8 cellular contexts compared by ENCODE assay signal in the genomic region with DNA sequence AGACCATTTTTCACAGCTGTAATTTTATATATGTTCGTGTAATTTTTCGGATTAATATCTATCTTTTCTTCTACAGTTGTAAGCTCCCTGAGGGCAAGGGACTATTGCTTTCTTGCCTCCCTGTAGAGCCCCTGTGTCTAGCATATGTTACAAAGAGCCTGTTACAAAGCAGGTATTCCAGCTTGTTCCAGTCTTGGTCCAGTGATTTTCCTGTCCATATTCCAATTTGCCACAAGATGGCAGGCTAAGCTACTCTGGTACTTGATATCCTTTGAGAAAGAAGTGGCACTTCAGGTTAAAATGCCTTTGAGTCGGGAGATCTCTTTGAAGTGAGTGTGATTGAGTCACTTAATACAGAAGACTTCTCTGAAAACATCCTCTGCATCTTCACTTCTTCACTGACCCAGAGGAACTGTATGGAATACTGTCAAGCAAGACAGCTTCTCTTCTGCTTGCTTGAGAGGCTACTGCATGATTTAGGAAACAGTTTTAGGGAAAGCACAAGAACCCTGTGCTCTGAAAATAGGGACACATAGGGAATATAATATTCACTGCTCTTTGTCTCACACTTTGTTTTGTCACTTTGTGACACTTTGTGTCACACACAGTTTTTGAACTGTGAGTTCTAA. TPM values are rescaled to one million over a fixed set of nuclear protein-coding genes. Genes with fewer than 3 reads are reported as not detected.
DNase-seq lines count a peak whose midpoint lies in the region; ATAC-seq, FAIRE-seq and TF ChIP-seq lines count a peak whose summit lies in the region.

No MANE protein-coding gene starts in this region.

- H3K4me1 ChIP-seq in upper lobe of left lung = peaks cover 4 to 16% (median 13%) of the 10 kb centered on the region in 4 donors

- no peak overlapping the region for H3K27ac Mint-ChIP-seq in activated CD8-positive, alpha-beta T cell treated with anti-CD3 and anti-CD28 coated beads for 36 hours
- no peak overlapping the region for H3K27ac Mint-ChIP-seq in activated CD8-positive, alpha-beta T cell treated with anti-CD3 and anti-CD28 coated beads, Interleukin-2, amount 10 ng/mL, durations not matched to agents 7 days and 5 days

- H3K9me3 Mint-ChIP-seq in activated CD8-positive, alpha-beta T cell treated with anti-CD3 and anti-CD28 coated beads for 36 hours = no peaks in the 10 kb centered on the region
- H3K9me3 Mint-ChIP-seq in activated CD8-positive, alpha-beta T cell treated with anti-CD3 and anti-CD28 coated beads, Interleukin-2, amount 10 ng/mL, durations not matched to agents 7 days and 5 days (ENCODE audit: insufficient read depth) = no peaks in the 10 kb centered on the region

- CTCF ChIA-PET in activated CD8-positive, alpha-beta T cell treated with anti-CD3 and anti-CD28 coated beads for 36 hours (lab: Charles Lee) = interaction anchor here (0.7 to 4.1 kb wide), 21 partner anchors 8 to 710 kb away, joined by 3 to 28 read pairs (median 3); no protein-coding TSS in a partner anchor
- CTCF ChIA-PET in activated CD8-positive, alpha-beta T cell treated with anti-CD3 and anti-CD28 coated beads, Interleukin-2, amount 10 ng/mL, durations not matched to agents 7 days and 5 days (lab: Charles Lee) = interaction anchor here (0.7 to 4.8 kb wide), 14 partner anchors 10 to 720 kb away, joined by 3 to 56 read pairs (median 4); no protein-coding TSS in a partner anchor

- intact Hi-C loops in activated CD8-positive, alpha-beta T cell treated with anti-CD3 and anti-CD28 coated beads for 36 hours (cut with micrococcal nuclease) = no loop called here

- no peak overlapping the region for H3K4me3 Mint-ChIP-seq in activated CD8-positive, alpha-beta T cell treated with anti-CD3 and anti-CD28 coated beads for 36 hours
- H3K4me3 Mint-ChIP-seq in activated CD8-positive, alpha-beta T cell treated with anti-CD3 and anti-CD28 coated beads, Interleukin-2, amount 10 ng/mL, durations not matched to agents 7 days and 5 days = no peak overlapping the region

- POLR2A ChIA-PET in activated CD8-positive, alpha-beta T cell treated with anti-CD3 and anti-CD28 coated beads for 36 hours (lab: Charles Lee) = no interaction called here
- POLR2A ChIA-PET in activated CD8-positive, alpha-beta T cell treated with anti-CD3 and anti-CD28 coated beads, Interleukin-2, amount 10 ng/mL, durations not matched to agents 7 days and 5 days (lab: Charles Lee) = no interaction called here

- no peak for DNase-seq in activated CD8-positive, alpha-beta T cell treated with anti-CD3 and anti-CD28 coated beads for 36 hours
- DNase-seq in activated CD8-positive, alpha-beta T cell treated with anti-CD3 and anti-CD28 coated beads, Interleukin-2, amount 10 ng/mL, durations not matched to agents 7 days and 5 days = no peak
- DNase-seq in NCI-H2081 (lab: John Stamatoyannopoulos, UW) = peak; percentile 58 to 72
- peak; percentile 47 for DNase-seq in iPS-NIHi11 (ENCODE audit: low spot score)
- peak in 1 of 2 donors; percentile 45 for DNase-seq in upper lobe of left lung
- no peak for DNase-seq in GM19239 (ENCODE audit: insufficient read length, low spot score)

- no peaks in the 10 kb centered on the region for H3K27me3 ChIP-seq in upper lobe of left lung

- H3K36me3 ChIP-seq in upper lobe of left lung = no peaks in the 10 kb centered on the region

- TF ChIP-seq EP300 in upper lobe of left lung (IDR thresholded peaks at IDR 0.05) = no peak

- WGBS in upper lobe of left lung, 2 donors = 51 to 60% methylated on average over 3 of the region's 3 CpGs

- TF ChIP-seq POLR2A in upper lobe of left lung (IDR thresholded peaks at IDR 0.05) = no peak

- peaks cover 14% of the 10 kb centered on the region for H3K4me1 Mint-ChIP-seq in activated CD8-positive, alpha-beta T cell treated with anti-CD3 and anti-CD28 coated beads for 36 hours (ENCODE audit: low read depth)
- peaks cover 16% of the 10 kb centered on the region for H3K4me1 Mint-ChIP-seq in activated CD8-positive, alpha-beta T cell treated with anti-CD3 and anti-CD28 coated beads, Interleukin-2, amount 10 ng/mL, durations not matched to agents 7 days and 5 days (ENCODE audit: low read depth)

- no peak for ATAC-seq in activated CD8-positive, alpha-beta T cell treated with anti-CD3 and anti-CD28 coated beads for 36 hours
- no peak for ATAC-seq in activated CD8-positive, alpha-beta T cell treated with anti-CD3 and anti-CD28 coated beads, Interleukin-2, amount 10 ng/mL, durations not matched to agents 7 days and 5 days
- peak; percentile 21 to 42 for ATAC-seq in upper lobe of left lung (ENCODE audit: low FRiP score in 2 of 2)
- no peak for ATAC-seq in GM19035 (IDR thresholded peaks at IDR 0.05; ENCODE audit: unreplicated experiment)

- H3K36me3 Mint-ChIP-seq in activated CD8-positive, alpha-beta T cell treated with anti-CD3 and anti-CD28 coated beads for 36 hours (ENCODE audit: low read depth) = no peaks in the 10 kb centered on the region
- H3K36me3 Mint-ChIP-seq in activated CD8-positive, alpha-beta T cell treated with anti-CD3 and anti-CD28 coated beads, Interleukin-2, amount 10 ng/mL, durations not matched to agents 7 days and 5 days (ENCODE audit: low read depth) = no peaks in the 10 kb centered on the region

- no peak for FAIRE-seq in GM19239 (lab: Jason Lieb, UNC)

- no peaks in the 10 kb centered on the region for H3K9me3 ChIP-seq in upper lobe of left lung

- H3K4me3 ChIP-seq in upper lobe of left lung = no peak overlapping the region

- H3K27ac ChIP-seq in VCaP (no peak overlapping the region), upper lobe of left lung (no peak overlapping the region)

- H3K27me3 Mint-ChIP-seq in activated CD8-positive, alpha-beta T cell treated with anti-CD3 and anti-CD28 coated beads for 36 hours = no peaks in the 10 kb centered on the region
- H3K27me3 Mint-ChIP-seq in activated CD8-positive, alpha-beta T cell treated with anti-CD3 and anti-CD28 coated beads, Interleukin-2, amount 10 ng/mL, durations not matched to agents 7 days and 5 days (ENCODE audit: low read depth) = peaks cover 9% of the 10 kb centered on the region

- TF ChIP-seq CTCF in activated CD8-positive, alpha-beta T cell treated with anti-CD3 and anti-CD28 coated beads for 36 hours (IDR thresholded peaks at IDR 0.05) = peak; percentile 29
- TF ChIP-seq CTCF in VCaP (conservative IDR thresholded peaks at IDR 0.05) = peak; percentile 87
- TF ChIP-seq CTCF in upper lobe of left lung (IDR thresholded peaks at IDR 0.05) = peak in 5 of 6 experiments; percentile 26 to 71 (median 62)

RNA-seq across cellular contexts. Expression of a gene that starts 24.5 kb away (rescaled TPM):
- under 1 TPM; 0.09 to 0.11 TPM for total RNA-seq in activated CD8-positive, alpha-beta T cell treated with anti-CD3 and anti-CD28 coated beads for 36 hours
- under 1 TPM; 0.11 to 0.16 TPM for total RNA-seq in activated CD8-positive, alpha-beta T cell treated with anti-CD3 and anti-CD28 coated beads, Interleukin-2, amount 10 ng/mL, durations not matched to agents 7 days and 5 days
- 1 to 10 TPM in 2 of 6 donors, under 1 TPM in 4; 0.44 to 2.4 (median 0.80) TPM for total RNA-seq in upper lobe of left lung

Comparison
In these comparisons a context has a peak if more than half of its experiments do, and no peak if none do; other contexts are left out.
1. ATAC-seq: peak in upper lobe of left lung (2 of 2); none in activated CD8-positive, alpha-beta T cell treated with anti-CD3 and anti-CD28 coated beads for 36 hours (single experiment), activated CD8-positive, alpha-beta T cell treated with anti-CD3 and anti-CD28 coated beads, Interleukin-2, amount 10 ng/mL, durations not matched to agents 7 days and 5 days (single experiment) and GM19035 (single experiment).
2. DNase-seq: peak in NCI-H2081 (2 of 2) and iPS-NIHi11 (single experiment); none in activated CD8-positive, alpha-beta T cell treated with anti-CD3 and anti-CD28 coated beads for 36 hours (single experiment), activated CD8-positive, alpha-beta T cell treated with anti-CD3 and anti-CD28 coated beads, Interleukin-2, amount 10 ng/mL, durations not matched to agents 7 days and 5 days (single experiment) and GM19239 (single experiment).
3. CTCF ChIP-seq: peak in every context shown above with its lines; median percentile 87 in VCaP; 62 in upper lobe of left lung; 29 in activated CD8-positive, alpha-beta T cell treated with anti-CD3 and anti-CD28 coated beads for 36 hours.